17 cellular contexts compared by ENCODE assay signal in genomic region chr18:75201273-75201898, GRCh38. TPM values are rescaled to one million over a fixed set of nuclear protein-coding genes. Genes with fewer than 3 reads are reported as not detected.
DNase-seq lines count a peak whose midpoint lies in the region; ATAC-seq and TF ChIP-seq lines count a peak whose summit lies in the region.
"Had no signal": no experiment of that assay in that cellular context is flagged by ENCODE, and none has a peak within 500 bp of the region (broad histone marks: within the 10 kb centered on the region; RNA-seq: fewer than 3 reads in every experiment).

No MANE protein-coding gene starts in this region.

- TF ChIP-seq POLR2A in body of pancreas (IDR thresholded peaks at IDR 0.05) (peak in 2 of 3 donors; percentile 38 to 40), vagina (IDR thresholded peaks at IDR 0.05) (no peak), right lobe of liver (IDR thresholded peaks at IDR 0.05) (no peak)

- peak overlapping the region; percentile 61 to 88 (median 82) for H3K27ac ChIP-seq in body of pancreas
- peak overlapping the region; percentile 80 for H3K27ac ChIP-seq in muscle layer of colon (ENCODE audit: low read depth, low read length)
- H3K27ac ChIP-seq in vagina: peak overlapping the region; percentile 1
- no peak overlapping the region for H3K27ac ChIP-seq in right lobe of liver
- H3K27ac ChIP-seq: 22Rv1, BLaER1, ovary had no signal

- H3K9ac ChIP-seq in muscle layer of colon (ENCODE audit: low read length): no peak overlapping the region
- H3K9ac ChIP-seq: BLaER1 had no signal

- H3K4me3 ChIP-seq in body of pancreas (no peak overlapping the region), muscle layer of colon (ENCODE audit: low read depth in 1 of 2, low read length in 2 of 2) (peak overlapping the region in 1 of 2 donors; percentile 0), vagina (no peak overlapping the region), right lobe of liver (no peak overlapping the region)
- H3K4me3 ChIP-seq: BLaER1, ovary had no signal

- peak; percentile 33 for DNase-seq in DMS79 treated with DMSO at 0.1 percent for 48 hours (lab: John Stamatoyannopoulos, UW)
- no peak for DNase-seq in DMS79 (lab: John Stamatoyannopoulos, UW)
- peak; percentile 52 to 68 (median 58) for DNase-seq in body of pancreas
- no peak for DNase-seq in vagina (ENCODE audit: extremely low spot score in 2 of 2)
- DNase-seq in cerebellar nuclear complex (lab: John Stamatoyannopoulos, UW): no peak
- no peak for DNase-seq in EL
- DNase-seq in right lobe of liver: no peak
- DNase-seq: activated CD4-positive, alpha-beta T cell treated with anti-CD3 and anti-CD28 coated beads, Interleukin-2, amount 50 U/mL, for 4 hours; activated T-cell treated with anti-CD3 and anti-CD28 coated beads, Interleukin-2, amount 50 U/mL, for 72 hours; islet precursor cell; midbrain; NCI-H1694 treated with DMSO at 0.1 percent for 48 hours; NCI-H510A treated with DMSO at 0.1 percent for 48 hours; ovary had no signal

- intact Hi-C loops in body of pancreas (cut with DNase I): no loop called here
- intact Hi-C loops in vagina (cut with DNase I): no loop called here
- intact Hi-C loops in right lobe of liver (cut with DNase I): no loop called here

- ATAC-seq in body of pancreas (peak; percentile 82), right lobe of liver (no peak)
- ATAC-seq: activated T-cell treated with anti-CD3 and anti-CD28 coated beads, Interleukin-2, amount 50 U/mL, for 72 hours had no signal

- TF ChIP-seq CTCF in body of pancreas (IDR thresholded peaks at IDR 0.05): no peak
- TF ChIP-seq CTCF in vagina (IDR thresholded peaks at IDR 0.05): no peak
- TF ChIP-seq CTCF in right lobe of liver (IDR thresholded peaks at IDR 0.05): no peak

- 46 to 51% methylated on average over 12 of the region's 12 CpGs for WGBS in body of pancreas, 2 donors
- 94% methylated on average over 10 of the region's 12 CpGs for WGBS in right lobe of liver (ENCODE audit: insufficient coverage, low coverage, low lambda C conversion rate, missing lambda C conversion rate)

- H3K9me3 ChIP-seq in body of pancreas (no peaks in the 10 kb centered on the region), muscle layer of colon (ENCODE audit: low read length) (no peaks in the 10 kb centered on the region), vagina (no peaks in the 10 kb centered on the region), right lobe of liver (no peaks in the 10 kb centered on the region)
- H3K9me3 ChIP-seq: BLaER1, ovary had no signal

- H3K36me3 ChIP-seq in body of pancreas (replicated peaks in 1 of 2; ENCODE audit: insufficient read depth in 1 of 2, low read depth in 2 of 2): no peaks in the 10 kb centered on the region
- H3K36me3 ChIP-seq in muscle layer of colon (ENCODE audit: insufficient read depth, low read length): peaks cover 23% of the 10 kb centered on the region
- no peaks in the 10 kb centered on the region for H3K36me3 ChIP-seq in vagina
- peaks cover 0 to 8% (median 0%) of the 10 kb centered on the region in 4 donors for H3K36me3 ChIP-seq in right lobe of liver
- H3K36me3 ChIP-seq: ovary had no signal

- H3K27me3 ChIP-seq in body of pancreas: no peaks in the 10 kb centered on the region
- no peaks in the 10 kb centered on the region for H3K27me3 ChIP-seq in muscle layer of colon (ENCODE audit: control insufficient read depth in 1 of 2, insufficient read depth in 2 of 2, low read length in 2 of 2)
- no peaks in the 10 kb centered on the region for H3K27me3 ChIP-seq in vagina
- no peaks in the 10 kb centered on the region for H3K27me3 ChIP-seq in right lobe of liver
- H3K27me3 ChIP-seq: ovary had no signal

- H3K4me1 ChIP-seq in body of pancreas: peaks cover 63% of the 10 kb centered on the region
- H3K4me1 ChIP-seq in muscle layer of colon (ENCODE audit: insufficient read depth, low read length): peaks cover 50% of the 10 kb centered on the region
- H3K4me1 ChIP-seq in vagina: peaks cover 54% of the 10 kb centered on the region
- peaks cover 0 to 6% (median 0%) of the 10 kb centered on the region in 4 donors for H3K4me1 ChIP-seq in right lobe of liver

RNA-seq across cellular contexts. Expression of gene PTGR3, which starts 7.6 kb away (rescaled TPM):
- total RNA-seq in body of pancreas (10 to 100 TPM in 1 of 2 donors, 1 to 10 TPM in 1; 8.9 to 26.5 TPM), vagina (16.0 TPM), right lobe of liver (10 to 100 TPM in 5 of 6 experiments, 1 to 10 TPM in 1; 9.4 to 30.1 (median 19.8) TPM)

RNA-seq across cellular contexts. Expression of gene TSHZ1, which starts 9.2 kb away (rescaled TPM):
- total RNA-seq in body of pancreas: 10 to 100 TPM in 1 of 2 donors, 1 to 10 TPM in 1; 8.3 to 11.2 TPM
- 23.3 TPM for total RNA-seq in vagina
- 10 to 100 TPM in 2 of 6 experiments, 1 to 10 TPM in 4; 6.4 to 13.3 (median 9.6) TPM for total RNA-seq in right lobe of liver

Comparison
In these comparisons a context has a peak if more than half of its experiments do, and no peak if none do; other contexts are left out.
1. DNase-seq: peak in DMS79 treated with DMSO at 0.1 percent for 48 hours (single experiment) and body of pancreas (4 of 4); none in DMS79 (single experiment), vagina (0 of 2), cerebellar nuclear complex (0 of 2), EL (single experiment) and right lobe of liver (0 of 3).
2. H3K27ac ChIP-seq: peak in body of pancreas (4 of 4), muscle layer of colon (single experiment) and vagina (single experiment); none in right lobe of liver (0 of 3).
3. POLR2A ChIP-seq: peak in body of pancreas (2 of 3); none in vagina (0 of 2) and right lobe of liver (single experiment).